Comparison of ENCODE assay signal across 11 cellular contexts in the genomic region with DNA sequence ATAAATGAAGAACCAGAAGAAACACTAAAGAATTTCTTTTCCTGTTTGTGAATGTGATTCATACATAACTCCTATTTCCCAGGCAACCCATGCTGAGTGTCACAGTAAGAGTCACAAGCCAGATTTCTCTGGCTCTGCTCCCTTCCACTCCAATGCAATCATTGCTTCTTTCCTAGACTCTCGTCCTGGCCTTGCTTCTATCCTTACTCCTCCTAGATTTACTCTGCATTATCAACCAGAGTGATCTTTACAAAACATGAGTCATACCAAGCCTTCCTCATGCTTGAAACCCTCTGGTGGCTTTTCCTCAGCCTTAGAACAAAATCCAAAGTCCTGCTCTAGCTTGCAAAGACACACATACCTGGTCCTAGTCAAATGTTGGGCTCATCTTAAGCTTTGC. TPM values are rescaled to one million over a fixed set of nuclear protein-coding genes. Genes with fewer than 3 reads are reported as not detected.
DNase-seq lines count a peak whose midpoint lies in the region; ATAC-seq and TF ChIP-seq lines count a peak whose summit lies in the region.
"Had no signal": no experiment of that assay in that cellular context is flagged by ENCODE, and none has a peak within 500 bp of the region (broad histone marks: within the 10 kb centered on the region; RNA-seq: fewer than 3 reads in every experiment).

No MANE protein-coding gene starts in this region.

- BruUV-seq in HCT116 (replicated peaks; lab: Mats Ljungman, UMichigan), result no TSS peak

- H3K9me3 ChIP-seq in HCT116 (ENCODE audit: control insufficient read depth in 1 of 2, insufficient read depth in 1 of 2, low read depth in 1 of 2, low read length in 2 of 2) (no peaks in the 10 kb centered on the region), adipocyte (ENCODE audit: control insufficient read depth, low read length) (no peaks in the 10 kb centered on the region)

- no peak for TF ChIP-seq RAD21 in HCT116 (IDR thresholded peaks at IDR 0.05; ENCODE audit: low read depth)

- no peaks in the 10 kb centered on the region for H4K20me1 ChIP-seq in HCT116 (ENCODE audit: insufficient read depth)

- DNase-seq in AG08395 (ENCODE audit: low spot score), result peak; percentile 87
- DNase-seq in HCT116 (ENCODE audit: low read depth, low spot score), result no peak
- DNase-seq in adipocyte (ENCODE audit: low read depth), result peak; percentile 84
- peak; percentile 39 for DNase-seq in kidney glomerular epithelial cell (lab: John Stamatoyannopoulos, UW)
- DNase-seq in middle frontal gyrus (ENCODE audit: extremely low spot score, low spot score), result no peak
- DNase-seq in NOMO-1 (lab: John Stamatoyannopoulos, UW; ENCODE audit: unreplicated experiment in 2 of 2), result no peak
- no peak for DNase-seq in NCI-H526 treated with DMSO at 0.1 percent for 48 hours (lab: John Stamatoyannopoulos, UW)
- DNase-seq: GF-D8; NCI-H1105; stimulated activated naive B cell treated with anti-CD40 and anti-IgM and Interleukin-4, amounts not matched to agents 10 μg/mL and 1 μg/mL and 100 μg/mL, for 72 hours had no signal

- H3K27me3 ChIP-seq in HCT116 (ENCODE audit: insufficient read depth, low read length) (no peaks in the 10 kb centered on the region), adipocyte (replicated peaks; ENCODE audit: control insufficient read depth, insufficient read depth, low read length) (no peaks in the 10 kb centered on the region)

- no peak overlapping the region for H3K27ac ChIP-seq in HCT116 (ENCODE audit: low read depth, low read length)

- POLR2A ChIA-PET in HCT116 (lab: Charles Lee), result no interaction called here

- TF ChIP-seq POLR2A in HCT116 (IDR thresholded peaks at IDR 0.05; ENCODE audit: borderline replicate concordance, extremely low read depth, insufficient read depth, insufficient read length), result no peak

- no peak overlapping the region for H3K9ac ChIP-seq in HCT116 (ENCODE audit: low read length)
- no peak overlapping the region for H3K9ac ChIP-seq in adipocyte (ENCODE audit: low read length)

- 0 out of 2 replicates have a peak, but pooled peaks have one; percentile 11 for ATAC-seq in HCT116
- ATAC-seq in activated CD4-positive, CD25-positive, alpha-beta regulatory T cell treated with anti-CD3 and anti-CD28 coated beads, Interleukin-2, amount 50 U/mL, for 24 hours, result no peak

- no peak overlapping the region for H3K4me2 ChIP-seq in HCT116 (ENCODE audit: low read length)

- CTCF ChIA-PET in HCT116 (lab: Charles Lee), result no interaction called here

- no peak overlapping the region for H2AFZ ChIP-seq in HCT116 (ENCODE audit: low read depth, low read length, poor library complexity, severe bottlenecking)

- intact Hi-C loops in HCT116 (cut with micrococcal nuclease), result no loop called here

- RAD21 ChIA-PET in HCT116 (lab: Charles Lee; ENCODE audit: low non-redundant PET in 1 of 2, low total read pairs in 2 of 2, uncharacterized antibody in 2 of 2, unreplicated experiment in 2 of 2), result no interaction called here

- no peak for TF ChIP-seq CTCF in HCT116 (IDR thresholded peaks at IDR 0.05 in 2 of 3, conservative IDR thresholded peaks at IDR 0.05 in 1 of 3; ENCODE audit: borderline replicate concordance in 1 of 3, insufficient read depth in 1 of 3, low read depth in 2 of 3, low read length in 2 of 3)

- no peaks in the 10 kb centered on the region for H3K36me3 ChIP-seq in HCT116 (ENCODE audit: control insufficient read depth in 1 of 2, insufficient read depth in 2 of 2, low read length in 2 of 2)
- no peaks in the 10 kb centered on the region for H3K36me3 ChIP-seq in adipocyte (ENCODE audit: control insufficient read depth, insufficient read depth, low read length, severe bottlenecking)

- H3K79me2 ChIP-seq in HCT116 (ENCODE audit: insufficient read depth, low read length), result no peaks in the 10 kb centered on the region

- no peak overlapping the region for H3K4me3 ChIP-seq in HCT116 (replicated peaks in 1 of 2; ENCODE audit: low read depth in 1 of 2, low read length in 2 of 2)
- H3K4me3 ChIP-seq in adipocyte (ENCODE audit: low read length), result no peak overlapping the region

- no peaks in the 10 kb centered on the region for H3K9me2 ChIP-seq in HCT116 (ENCODE audit: insufficient read depth)

- H3K4me1 ChIP-seq in HCT116 (ENCODE audit: control insufficient read depth in 1 of 2, insufficient read depth in 2 of 2, low read length in 2 of 2) (peaks cover 0 to 4% of the 10 kb centered on the region in 2 experiments; a peak in 1 of 4 replicates), adipocyte (ENCODE audit: control insufficient read depth, insufficient read depth, low read length) (peaks cover 32% of the 10 kb centered on the region)

TF ChIP-seq in HCT116, 20 proteins besides CTCF, POLR2A, EP300 and RAD21:
- TF ChIP-seq CEBPB (IDR thresholded peaks at IDR 0.05; ENCODE audit: low read depth), result no peak
- TF ChIP-seq, protein P1, sequence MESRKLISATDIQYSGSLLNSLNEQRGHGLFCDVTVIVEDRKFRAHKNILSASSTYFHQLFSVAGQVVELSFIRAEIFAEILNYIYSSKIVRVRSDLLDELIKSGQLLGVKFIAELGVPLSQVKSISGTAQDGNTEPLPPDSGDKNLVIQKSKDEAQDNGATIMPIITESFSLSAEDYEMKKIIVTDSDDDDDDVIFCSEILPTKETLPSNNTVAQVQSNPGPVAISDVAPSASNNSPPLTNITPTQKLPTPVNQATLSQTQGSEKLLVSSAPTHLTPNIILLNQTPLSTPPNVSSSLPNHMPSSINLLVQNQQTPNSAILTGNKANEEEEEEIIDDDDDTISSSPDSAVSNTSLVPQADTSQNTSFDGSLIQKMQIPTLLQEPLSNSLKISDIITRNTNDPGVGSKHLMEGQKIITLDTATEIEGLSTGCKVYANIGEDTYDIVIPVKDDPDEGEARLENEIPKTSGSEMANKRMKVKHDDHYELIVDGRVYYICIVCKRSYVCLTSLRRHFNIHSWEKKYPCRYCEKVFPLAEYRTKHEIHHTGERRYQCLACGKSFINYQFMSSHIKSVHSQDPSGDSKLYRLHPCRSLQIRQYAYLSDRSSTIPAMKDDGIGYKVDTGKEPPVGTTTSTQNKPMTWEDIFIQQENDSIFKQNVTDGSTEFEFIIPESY (IDR thresholded peaks at IDR 0.05; ENCODE audit: extremely low read depth, insufficient replicate concordance, low read length), result no peak
- TF ChIP-seq, protein P2, sequence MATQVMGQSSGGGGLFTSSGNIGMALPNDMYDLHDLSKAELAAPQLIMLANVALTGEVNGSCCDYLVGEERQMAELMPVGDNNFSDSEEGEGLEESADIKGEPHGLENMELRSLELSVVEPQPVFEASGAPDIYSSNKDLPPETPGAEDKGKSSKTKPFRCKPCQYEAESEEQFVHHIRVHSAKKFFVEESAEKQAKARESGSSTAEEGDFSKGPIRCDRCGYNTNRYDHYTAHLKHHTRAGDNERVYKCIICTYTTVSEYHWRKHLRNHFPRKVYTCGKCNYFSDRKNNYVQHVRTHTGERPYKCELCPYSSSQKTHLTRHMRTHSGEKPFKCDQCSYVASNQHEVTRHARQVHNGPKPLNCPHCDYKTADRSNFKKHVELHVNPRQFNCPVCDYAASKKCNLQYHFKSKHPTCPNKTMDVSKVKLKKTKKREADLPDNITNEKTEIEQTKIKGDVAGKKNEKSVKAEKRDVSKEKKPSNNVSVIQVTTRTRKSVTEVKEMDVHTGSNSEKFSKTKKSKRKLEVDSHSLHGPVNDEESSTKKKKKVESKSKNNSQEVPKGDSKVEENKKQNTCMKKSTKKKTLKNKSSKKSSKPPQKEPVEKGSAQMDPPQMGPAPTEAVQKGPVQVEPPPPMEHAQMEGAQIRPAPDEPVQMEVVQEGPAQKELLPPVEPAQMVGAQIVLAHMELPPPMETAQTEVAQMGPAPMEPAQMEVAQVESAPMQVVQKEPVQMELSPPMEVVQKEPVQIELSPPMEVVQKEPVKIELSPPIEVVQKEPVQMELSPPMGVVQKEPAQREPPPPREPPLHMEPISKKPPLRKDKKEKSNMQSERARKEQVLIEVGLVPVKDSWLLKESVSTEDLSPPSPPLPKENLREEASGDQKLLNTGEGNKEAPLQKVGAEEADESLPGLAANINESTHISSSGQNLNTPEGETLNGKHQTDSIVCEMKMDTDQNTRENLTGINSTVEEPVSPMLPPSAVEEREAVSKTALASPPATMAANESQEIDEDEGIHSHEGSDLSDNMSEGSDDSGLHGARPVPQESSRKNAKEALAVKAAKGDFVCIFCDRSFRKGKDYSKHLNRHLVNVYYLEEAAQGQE (IDR thresholded peaks at IDR 0.05; ENCODE audit: low read depth), result no peak
- no peak for TF ChIP-seq JUND (IDR thresholded peaks at IDR 0.05)
- no peak for TF ChIP-seq CBX3 (IDR thresholded peaks at IDR 0.05; ENCODE audit: low read depth)
- TF ChIP-seq ELF1 (IDR thresholded peaks at IDR 0.05; ENCODE audit: borderline replicate concordance, low read depth), result no peak
- TF ChIP-seq EZH2 (IDR thresholded peaks at IDR 0.05), result no peak
- no peak for TF ChIP-seq ZFX (IDR thresholded peaks at IDR 0.05)
- TF ChIP-seq EZH2phosphoT487 (IDR thresholded peaks at IDR 0.05; ENCODE audit: borderline replicate concordance), result no peak
- no peak for TF ChIP-seq SRF (IDR thresholded peaks at IDR 0.05; ENCODE audit: low read depth)
- TF ChIP-seq, protein P3, sequence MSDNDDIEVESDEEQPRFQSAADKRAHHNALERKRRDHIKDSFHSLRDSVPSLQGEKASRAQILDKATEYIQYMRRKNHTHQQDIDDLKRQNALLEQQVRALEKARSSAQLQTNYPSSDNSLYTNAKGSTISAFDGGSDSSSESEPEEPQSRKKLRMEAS (IDR thresholded peaks at IDR 0.05), result no peak
- TF ChIP-seq EGR1 (IDR thresholded peaks at IDR 0.05; ENCODE audit: low read depth), result no peak
- TF ChIP-seq, protein P4, sequence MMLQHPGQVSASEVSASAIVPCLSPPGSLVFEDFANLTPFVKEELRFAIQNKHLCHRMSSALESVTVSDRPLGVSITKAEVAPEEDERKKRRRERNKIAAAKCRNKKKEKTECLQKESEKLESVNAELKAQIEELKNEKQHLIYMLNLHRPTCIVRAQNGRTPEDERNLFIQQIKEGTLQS (IDR thresholded peaks at IDR 0.05), result no peak
- no peak for TF ChIP-seq YY1 (IDR thresholded peaks at IDR 0.05; ENCODE audit: extremely low read depth, insufficient replicate concordance, low read depth, low read length)
- TF ChIP-seq TCF7L2 (IDR thresholded peaks at IDR 0.05; ENCODE audit: borderline replicate concordance, extremely low read depth, insufficient read depth, insufficient read length), result no peak
- TF ChIP-seq SP1 (IDR thresholded peaks at IDR 0.05; ENCODE audit: low read depth), result no peak
- no peak for TF ChIP-seq POLR2AphosphoS5 (IDR thresholded peaks at IDR 0.05; ENCODE audit: low read depth, low read length)
- no peak for TF ChIP-seq SIN3A (IDR thresholded peaks at IDR 0.05; ENCODE audit: low read depth)
- TF ChIP-seq ZNF274 (IDR thresholded peaks at IDR 0.05; ENCODE audit: low read depth, low read length), result no peak

RNA-seq across cellular contexts. Expression of a gene that starts 13.3 kb away (rescaled TPM):
- total RNA-seq in HCT116 (2021; ENCODE audit: unreplicated experiment), result not detected
- polyA plus RNA-seq in HCT116 (2012), result not detected in 2 replicates

RNA-seq across cellular contexts. Expression of a gene that starts 14.5 kb away (rescaled TPM):
- total RNA-seq in HCT116 (2021; ENCODE audit: unreplicated experiment), result not detected
- polyA plus RNA-seq in HCT116 (2012), result not detected in 2 replicates

Comparison
In these comparisons a context has a peak if more than half of its experiments do, and no peak if none do; other contexts are left out.
1. DNase-seq: peak in AG08395 (single experiment), adipocyte (single experiment) and kidney glomerular epithelial cell (single experiment); none in HCT116 (single experiment), middle frontal gyrus (single experiment), NOMO-1 (0 of 2) and NCI-H526 treated with DMSO at 0.1 percent for 48 hours (single experiment).